In genomic region chr18:80147418-80148315, GRCh38 we compare ENCODE assay signal across 9 cellular contexts. TPM values are rescaled to one million over a fixed set of nuclear protein-coding genes. Genes with fewer than 3 reads are reported as not detected.
DNase-seq lines count a peak whose midpoint lies in the region; ATAC-seq, FAIRE-seq and TF ChIP-seq lines count a peak whose summit lies in the region.
"Had no signal": no experiment of that assay in that cellular context is flagged by ENCODE, and none has a peak within 500 bp of the region (broad histone marks: within the 10 kb centered on the region; RNA-seq: fewer than 3 reads in every experiment).

No MANE protein-coding gene starts in this region.

- DNase-seq in D721Med (ENCODE audit: insufficient read length, low spot score) (peak; percentile 49), SKM-1 (lab: John Stamatoyannopoulos, UW; ENCODE audit: unreplicated experiment) (peak; percentile 11), adrenal gland (peak; percentile 90 to 96 (median 91)), heart right ventricle (peak; percentile 71 to 86), psoas muscle (peak; percentile 81 to 89), ureter (ENCODE audit: low spot score) (peak; percentile 90)

- peaks cover 23% of the 10 kb centered on the region for H3K79me2 ChIP-seq in KMS-11 (ENCODE audit: insufficient read depth, low read depth)

- H3K9me3 ChIP-seq in adrenal gland (replicated peaks in 1 of 3) (no peaks in the 10 kb centered on the region), heart right ventricle (no peaks in the 10 kb centered on the region), psoas muscle (no peaks in the 10 kb centered on the region)

- H4K20me1 ChIP-seq in KMS-11 (ENCODE audit: insufficient read depth) = no peaks in the 10 kb centered on the region

- H3K27me3 ChIP-seq in KMS-11 (ENCODE audit: insufficient read depth, low read depth) (no peaks in the 10 kb centered on the region), adrenal gland (no peaks in the 10 kb centered on the region), heart right ventricle (no peaks in the 10 kb centered on the region), psoas muscle (ENCODE audit: insufficient read depth in 3 of 3, low read length in 2 of 3) (no peaks in the 10 kb centered on the region)

- H3K36me3 ChIP-seq in KMS-11 (ENCODE audit: insufficient read depth) = no peaks in the 10 kb centered on the region
- no peaks in the 10 kb centered on the region for H3K36me3 ChIP-seq in adrenal gland (replicated peaks in 1 of 2)
- H3K36me3 ChIP-seq in heart right ventricle = no peaks in the 10 kb centered on the region
- no peaks in the 10 kb centered on the region for H3K36me3 ChIP-seq in psoas muscle (ENCODE audit: insufficient read depth in 1 of 2, low read depth in 1 of 2)

- no peak for TF ChIP-seq CTCF in D721Med (IDR thresholded peaks at IDR 0.05; ENCODE audit: insufficient read depth, missing control alignments)
- TF ChIP-seq CTCF in KMS-11 (conservative IDR thresholded peaks at IDR 0.05; ENCODE audit: low read depth, low read length) = no peak
- TF ChIP-seq CTCF in adrenal gland (IDR thresholded peaks at IDR 0.05) = no peak
- no peak for TF ChIP-seq CTCF in heart right ventricle (IDR thresholded peaks at IDR 0.05)
- TF ChIP-seq CTCF in psoas muscle (IDR thresholded peaks at IDR 0.05) = no peak

- H3K4me3 ChIP-seq in KMS-11 (IDR thresholded peaks at IDR 0.05; ENCODE audit: insufficient read depth, low read depth, low read length) (no peak overlapping the region), adrenal gland (peak overlapping the region in 3 of 4 donors; percentile 17 to 70 (median 36)), heart right ventricle (peak overlapping the region; percentile 26 to 72 (median 63)), psoas muscle (peak overlapping the region; percentile 78)

- 20 to 45% (median 36%) methylated on average over 19 to 52 of the region's 52 CpGs for WGBS in adrenal gland, 4 donors
- WGBS in heart right ventricle, 2 donors = 27 to 38% methylated on average over 52 of the region's 52 CpGs
- 21 to 36% (median 32%) methylated on average over 52 of the region's 52 CpGs for WGBS in psoas muscle, 3 donors

- ATAC-seq in GM21515 (IDR thresholded peaks at IDR 0.05; ENCODE audit: unreplicated experiment) = peak; percentile 88
- ATAC-seq in heart right ventricle = peak; percentile 90 to 98 (median 94)
- ATAC-seq in psoas muscle = peak; percentile 88 to 98 (median 93)

- peak overlapping the region; percentile 57 for H3K9ac ChIP-seq in KMS-11

- FAIRE-seq in D721Med (lab: Jason Lieb, UNC) = no peak
- FAIRE-seq: islet of Langerhans had no signal

- H3K27ac ChIP-seq in KMS-11 (peak overlapping the region; percentile 49), adrenal gland (peak overlapping the region in 3 of 5 donors; percentile 13 to 82 (median 62)), heart right ventricle (peak overlapping the region in 4 of 10 donors; percentile 7 to 47 (median 44)), psoas muscle (no peak overlapping the region)

- H3K4me1 ChIP-seq in KMS-11 (ENCODE audit: low read depth, poor library complexity, severe bottlenecking) (peaks cover 5% of the 10 kb centered on the region), adrenal gland (replicated peaks in 1 of 2) (peaks cover 2 to 6% of the 10 kb centered on the region in 2 donors), heart right ventricle (peaks cover 0 to 21% (median 14%) of the 10 kb centered on the region in 9 donors), psoas muscle (no peaks in the 10 kb centered on the region)

- peak overlapping the region; percentile 77 for H2AFZ ChIP-seq in KMS-11 (ENCODE audit: low read depth)

- peak; percentile 42 to 70 for TF ChIP-seq POLR2A in adrenal gland (IDR thresholded peaks at IDR 0.05)

- peak overlapping the region; percentile 53 for H3K4me2 ChIP-seq in KMS-11

- intact Hi-C loops in adrenal gland (cut with DNase I) (no loop called here), heart right ventricle (cut with DNase I) (loop anchor here in 1 of 10 donors (10.0 kb wide), 1 partner anchor 113 kb away; the partner anchor contains the start of gene RBFA), psoas muscle (cut with DNase I) (no loop called here)

RNA-seq across cellular contexts. Expression of gene ADNP2, which starts 38.6 kb away (rescaled TPM):
- 10 to 100 TPM in 5 of 8 donors, 1 to 10 TPM in 3; 8.1 to 18.3 (median 14.0) TPM for total RNA-seq in adrenal gland
- 10 to 100 TPM in 1 of 3 donors, 1 to 10 TPM in 2; 4.7 to 10.5 (median 5.2) TPM for polyA plus RNA-seq in adrenal gland
- total RNA-seq in heart right ventricle = 10 to 100 TPM in 8 of 10 donors, 1 to 10 TPM in 2; 6.9 to 12.4 (median 10.9) TPM
- 1 to 10 TPM; 4.6 to 5.9 TPM for polyA plus RNA-seq in heart right ventricle
- total RNA-seq in psoas muscle = 1 to 10 TPM; 3.1 to 4.6 (median 3.8) TPM
- 1 to 10 TPM; 1.5 to 3.4 (median 3.4) TPM for polyA plus RNA-seq in psoas muscle
- total RNA-seq in ureter = 28.0 TPM

Comparison
In these comparisons a context has a peak if more than half of its experiments do, and no peak if none do; other contexts are left out.
1. DNase-seq: peak in every context shown above with its lines; median percentile 91 in adrenal gland; 90 in ureter; 85 in psoas muscle; 78 in heart right ventricle; 49 in D721Med; 11 in SKM-1.